8 cellular contexts compared by ENCODE assay signal in genomic region chr3:113912551-113913246, GRCh38. TPM values are rescaled to one million over a fixed set of nuclear protein-coding genes. Genes with fewer than 3 reads are reported as not detected.
A peak's percentile ranks its signal among the peaks of the same experiment; 100 is the strongest.
DNase-seq lines count a peak whose midpoint lies in the region; ATAC-seq and TF ChIP-seq lines count a peak whose summit lies in the region.

No MANE protein-coding gene starts in this region.

- WGBS in testis, 2 donors, result 68 to 74% methylated on average over 3 of the region's 3 CpGs

- peak overlapping the region; percentile 5; the same call in 1 of the 2 replicates for H3K4me2 ChIP-seq in HCT116 (ENCODE audit: low read length)

- no peaks in the 10 kb centered on the region for H3K27me3 ChIP-seq in HCT116 (ENCODE audit: insufficient read depth, low read length)
- no peaks in the 10 kb centered on the region for H3K27me3 ChIP-seq in testis

- no peak for DNase-seq in AG04449 (ENCODE audit: low read depth, low spot score)
- DNase-seq in HCT116 (ENCODE audit: low read depth, low spot score), result peak; percentile 68
- peak; percentile 61 to 74 for DNase-seq in Kasumi-1 (lab: John Stamatoyannopoulos, UW)
- peak; percentile 83 for DNase-seq in RKO (ENCODE audit: low spot score)
- peak; percentile 4 for DNase-seq in brain pericyte (ENCODE audit: low read depth, low spot score)
- DNase-seq in left kidney (ENCODE audit: low read depth, low spot score), result peak; percentile 75
- DNase-seq in testis, result peak; percentile 29

- peaks cover 6% of the 10 kb centered on the region; the same call in 1 of the 2 replicates for H3K9me2 ChIP-seq in HCT116 (ENCODE audit: insufficient read depth)

- POLR2A ChIA-PET in AG04449 (lab: Yijun Ruan, JAX) (interaction anchor here (1.1 kb wide), 1 partner anchor 74 kb away, joined by 3 read pairs; the partner anchor contains the start of gene GRAMD1C), HCT116 (lab: Charles Lee) (no interaction called here)

- no peaks in the 10 kb centered on the region for H4K20me1 ChIP-seq in HCT116 (ENCODE audit: insufficient read depth)

- no peak overlapping the region for H2AFZ ChIP-seq in HCT116 (ENCODE audit: low read depth, low read length, poor library complexity, severe bottlenecking)

- no peaks in the 10 kb centered on the region for H3K79me2 ChIP-seq in HCT116 (ENCODE audit: insufficient read depth, low read length)

- peak; percentile 92 for TF ChIP-seq RAD21 in HCT116 (IDR thresholded peaks at IDR 0.05; ENCODE audit: low read depth)

- H3K27ac ChIP-seq in HCT116 (ENCODE audit: low read depth, low read length), result no peak overlapping the region
- no peak overlapping the region for H3K27ac ChIP-seq in testis

- H3K9me3 ChIP-seq in HCT116 (ENCODE audit: control insufficient read depth in 1 of 2, insufficient read depth in 1 of 2, low read depth in 1 of 2, low read length in 2 of 2), result no peaks in the 10 kb centered on the region
- H3K9me3 ChIP-seq in testis, result no peaks in the 10 kb centered on the region

- H3K4me1 ChIP-seq in HCT116 (ENCODE audit: control insufficient read depth in 1 of 2, insufficient read depth in 2 of 2, low read length in 2 of 2) (peaks cover 0 to 4% of the 10 kb centered on the region in 2 experiments; a peak in 1 of 4 replicates), testis (no peaks in the 10 kb centered on the region)

- RAD21 ChIA-PET in HCT116 (lab: Charles Lee; ENCODE audit: low non-redundant PET in 1 of 2, low total read pairs in 2 of 2, uncharacterized antibody in 2 of 2, unreplicated experiment in 2 of 2), result interaction anchor here (1.3 to 1.6 kb wide), 2 partner anchors 68 to 177 kb away, joined by 4 to 7 read pairs; no protein-coding TSS in a partner anchor

- TF ChIP-seq POLR2A in HCT116 (IDR thresholded peaks at IDR 0.05; ENCODE audit: borderline replicate concordance, extremely low read depth, insufficient read depth, insufficient read length), result no peak
- TF ChIP-seq POLR2A in testis (IDR thresholded peaks at IDR 0.05), result no peak

- no TSS peak for BruUV-seq in HCT116 (replicated peaks; lab: Mats Ljungman, UMichigan)

- peak; percentile 93 for ATAC-seq in HCT116

- CTCF ChIA-PET in AG04449 (lab: Yijun Ruan, JAX) (interaction anchor here (0.7 to 3.3 kb wide), 16 partner anchors 9 to 419 kb away, joined by 3 to 25 read pairs (median 4); no protein-coding TSS in a partner anchor), HCT116 (lab: Charles Lee) (interaction anchor here (1.0 to 2.9 kb wide), 7 partner anchors 15 to 176 kb away, joined by 3 to 28 read pairs (median 6); partner anchors contain the start of gene GRAMD1C)

- H3K4me3 ChIP-seq in AG04449 (ENCODE audit: low read depth, low read length) (no peak overlapping the region), HCT116 (replicated peaks in 1 of 2; ENCODE audit: low read depth in 1 of 2, low read length in 2 of 2) (no peak overlapping the region), testis (no peak overlapping the region)

- TF ChIP-seq CTCF in AG04449 (IDR thresholded peaks at IDR 0.05; ENCODE audit: insufficient read depth, low read length, missing control alignments), result peak; percentile 51
- TF ChIP-seq CTCF in GM12801 (IDR thresholded peaks at IDR 0.05; ENCODE audit: extremely low read depth, insufficient read length), result peak; percentile 5
- TF ChIP-seq CTCF in HCT116 (IDR thresholded peaks at IDR 0.05 in 2 of 3, conservative IDR thresholded peaks at IDR 0.05 in 1 of 3; ENCODE audit: borderline replicate concordance in 1 of 3, insufficient read depth in 1 of 3, low read depth in 2 of 3, low read length in 2 of 3), result peak; percentile 73 to 88 (median 77)
- peak; percentile 45 to 54 (median 54) for TF ChIP-seq CTCF in testis (IDR thresholded peaks at IDR 0.05)

- H3K36me3 ChIP-seq in HCT116 (ENCODE audit: control insufficient read depth in 1 of 2, insufficient read depth in 2 of 2, low read length in 2 of 2), result no peaks in the 10 kb centered on the region
- no peaks in the 10 kb centered on the region for H3K36me3 ChIP-seq in testis (ENCODE audit: low read depth, missing control alignments)

- intact Hi-C loops in HCT116 (cut with micrococcal nuclease) (loop anchor here (1.0 to 10.0 kb wide), 4 partner anchors 68 to 418 kb away; partner anchors contain the start of gene GRAMD1C), testis (cut with DNase I; ENCODE audit: low total_unique reads) (no loop called here)

- H3K9ac ChIP-seq in HCT116 (ENCODE audit: low read length), result no peak overlapping the region

TF ChIP-seq in HCT116, 20 proteins besides CTCF, POLR2A, EP300 and RAD21:
- no peak for TF ChIP-seq REST (IDR thresholded peaks at IDR 0.05; ENCODE audit: low read depth)
- peak; percentile 21; the same call in 1 of the 2 replicates for TF ChIP-seq JUND (IDR thresholded peaks at IDR 0.05)
- no peak for TF ChIP-seq EZH2 (IDR thresholded peaks at IDR 0.05)

RNA-seq across cellular contexts. Expression of gene ZDHHC23, which starts 35.1 kb away (rescaled TPM):
- total RNA-seq in HCT116 (2021; ENCODE audit: unreplicated experiment), result 22.8 TPM
- polyA plus RNA-seq in HCT116 (2012), result 4.2 and 5.9 TPM in 2 replicates
- total RNA-seq in testis, result 10 to 100 TPM; 27.1 to 38.7 TPM
- polyA plus RNA-seq in testis (ENCODE audit: insufficient read depth, low read depth, low replicate concordance), result 36.4 TPM

Comparison
In these comparisons a context has a peak if more than half of its experiments do, and no peak if none do; other contexts are left out.
1. CTCF ChIP-seq: peak in every context shown above with its lines; median percentile 77 in HCT116; 54 in testis; 51 in AG04449; 5 in GM12801.